ENCODE assay signal across 24 cellular contexts in genomic region chr1:7505094-7505838, GRCh38.
"Had no signal": no experiment of that assay in that cellular context is flagged by ENCODE, and none has a peak within 500 bp of the region (broad histone marks: within the 10 kb centered on the region; RNA-seq: fewer than 3 reads in every experiment).

No MANE protein-coding gene starts in this region.

- H3K36me3 ChIP-seq: adrenal gland, colonic mucosa had no signal

- DNase-seq: activated CD4-positive, alpha-beta memory T cell treated with anti-CD3 and anti-CD28 coated beads for 36 hours; activated CD4-positive, alpha-beta T cell treated with anti-CD3 and anti-CD28 coated beads for 36 hours; activated CD4-positive, alpha-beta T cell treated with anti-CD3 and anti-CD28 coated beads, Interleukin-2, amount 10 ng/mL, durations not matched to agents 24 days and 14 days; activated CD4-positive, CD25-positive, alpha-beta regulatory T cell; activated CD4-positive, CD25-positive, alpha-beta regulatory T cell treated with anti-CD3 and anti-CD28 coated beads, Interleukin-2, amount 50 U/mL, for 72 hours; activated CD8-positive, alpha-beta memory T cell treated with anti-CD3 and anti-CD28 coated beads, Interleukin-2, amount 10 ng/mL, durations not matched to agents 7 days and 5 days; activated CD8-positive, alpha-beta memory T cell treated with anti-CD3 and anti-CD28 coated beads, Interleukin-2, amount 50 U/mL, for 4 hours; activated CD8-positive, alpha-beta T cell treated with anti-CD3 and anti-CD28 coated beads, Interleukin-2, amount 10 ng/mL, durations not matched to agents 7 days and 5 days; activated effector memory CD4-positive, alpha-beta T cell treated with anti-CD3 and anti-CD28 coated beads, Interleukin-2, amount 50 U/mL, for 16 hours; activated naive CD4-positive, alpha-beta T cell treated with anti-CD3 and anti-CD28 coated beads for 36 hours; activated naive CD8-positive, alpha-beta T cell treated with anti-CD3 and anti-CD28 coated beads for 36 hours; activated naive CD8-positive, alpha-beta T cell treated with anti-CD3 and anti-CD28 coated beads, Interleukin-2, amount 50 U/mL, for 24 hours; activated T-cell treated with anti-CD3 and anti-CD28 coated beads, Interleukin-2, amount 50 U/mL, for 1 hour; activated T-cell treated with anti-CD3 and anti-CD28 coated beads, Interleukin-2, amount 50 U/mL, for 48 hours; adrenal gland; amygdala; body of pancreas; central memory CD4-positive, alpha-beta T cell; cerebellar nuclear complex; colonic mucosa; effector CD8-positive, alpha-beta T cell; foreskin fibroblast; T-helper 2 cell had no signal

- H3K27ac ChIP-seq: adrenal gland, body of pancreas, colonic mucosa, epithelial cell of prostate had no signal

- ATAC-seq: activated CD4-positive, alpha-beta T cell treated with anti-CD3 and anti-CD28 coated beads for 36 hours; activated CD8-positive, alpha-beta memory T cell treated with anti-CD3 and anti-CD28 coated beads, Interleukin-2, amount 10 ng/mL, durations not matched to agents 7 days and 5 days; activated CD8-positive, alpha-beta T cell treated with anti-CD3 and anti-CD28 coated beads, Interleukin-2, amount 10 ng/mL, durations not matched to agents 7 days and 5 days; activated naive CD8-positive, alpha-beta T cell treated with anti-CD3 and anti-CD28 coated beads, Interleukin-2, amount 50 U/mL, for 24 hours; body of pancreas had no signal

- H3K4me3 ChIP-seq: adrenal gland, body of pancreas, colonic mucosa had no signal

- H3K9me3 ChIP-seq: adrenal gland, body of pancreas, colonic mucosa had no signal

- H3K4me1 ChIP-seq: adrenal gland, body of pancreas, colonic mucosa had no signal

- H3K27me3 ChIP-seq: adrenal gland, body of pancreas, colonic mucosa had no signal
